ENCODE assay signal across 26 cellular contexts in genomic region chr6:78500299-78501089, GRCh38.
"Had no signal": no experiment of that assay in that cellular context is flagged by ENCODE, and none has a peak within 500 bp of the region (broad histone marks: within the 10 kb centered on the region; RNA-seq: fewer than 3 reads in every experiment).

No MANE protein-coding gene starts in this region.

- ATAC-seq: natural killer cell; sciatic nerve; stimulated activated effector memory CD8-positive, alpha-beta T cell treated with anti-CD3 and anti-CD28 coated beads, Interleukin-12 subunit alpha, Interleukin-12 subunit beta, amount 100 ng/mL, for 72 hours; upper lobe of right lung had no signal

- H2AFZ ChIP-seq: neural progenitor cell had no signal

- FAIRE-seq: islet of Langerhans, small intestine, urothelium cell line had no signal

- H3K4me2 ChIP-seq: neural progenitor cell had no signal

- DNase-seq: hypothalamus; immature natural killer cell; left ventricle myocardium inferior; mesendoderm; naive B cell; natural killer cell; nephron progenitor cell; occipital lobe; ovary; small intestine; spleen; stimulated activated CD4-positive, alpha-beta T cell treated with anti-CD3 and anti-CD28 coated beads, Interleukin-4, amount 100 ng/mL, for 24 hours; stimulated activated naive CD4-positive, alpha-beta T cell; tibial artery; trophoblast cell; upper lobe of right lung had no signal

- H3K9me3 ChIP-seq: left ventricle myocardium inferior, neutrophil, ovary, right atrium auricular region, suprapubic skin, thoracic aorta, tibial artery, upper lobe of right lung had no signal

- H3K4me1 ChIP-seq: left ventricle myocardium inferior, neural progenitor cell, right atrium auricular region, spleen, suprapubic skin, tibial artery, upper lobe of right lung had no signal

- H3K9ac ChIP-seq: neural progenitor cell had no signal

- H3K27ac ChIP-seq: left ventricle myocardium inferior, neural progenitor cell, neutrophil, ovary, right atrium auricular region, spleen, suprapubic skin, thoracic aorta, tibial artery, upper lobe of right lung had no signal

- H3K36me3 ChIP-seq: left ventricle myocardium inferior, neural progenitor cell, neutrophil, ovary, right atrium auricular region, spleen, suprapubic skin, thoracic aorta, tibial artery, upper lobe of right lung had no signal

- H3K4me3 ChIP-seq: left ventricle myocardium inferior, lung, neural progenitor cell, ovary, right atrium auricular region, spleen, suprapubic skin, thoracic aorta, tibial artery, upper lobe of right lung had no signal

- H3K27me3 ChIP-seq: neural progenitor cell, neutrophil, ovary, right atrium auricular region, spleen, suprapubic skin, tibial artery, upper lobe of right lung had no signal
